Comparison of ENCODE assay signal across 9 cellular contexts in the genomic region with DNA sequence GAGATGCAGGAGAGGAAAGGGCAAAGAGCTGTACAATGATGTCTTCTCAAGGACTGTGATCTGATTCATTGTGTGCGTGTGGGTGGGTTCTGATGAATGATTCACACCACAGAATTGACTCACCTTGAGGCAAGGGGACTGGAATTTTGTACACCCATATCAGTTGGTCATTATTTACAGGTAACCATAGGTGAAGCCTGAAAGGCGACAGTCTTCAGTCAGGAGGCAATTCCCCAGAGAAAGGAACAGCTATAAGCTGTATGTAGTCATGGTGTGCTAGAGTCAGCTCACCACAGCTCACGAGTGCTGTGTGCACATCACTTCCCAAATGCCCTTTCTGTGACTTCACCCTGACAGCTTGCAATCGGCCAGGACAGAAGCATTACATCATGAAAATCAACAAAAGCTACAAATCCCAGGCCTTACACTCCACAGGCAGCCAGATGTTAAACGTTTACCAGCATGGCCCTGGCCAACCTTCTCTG.
DNase-seq lines count a peak whose midpoint lies in the region; ATAC-seq, FAIRE-seq and TF ChIP-seq lines count a peak whose summit lies in the region.
"Had no signal": no experiment of that assay in that cellular context is flagged by ENCODE, and none has a peak within 500 bp of the region (broad histone marks: within the 10 kb centered on the region; RNA-seq: fewer than 3 reads in every experiment).

No MANE protein-coding gene starts in this region.

- H3K9me3 ChIP-seq in thyroid gland: no peaks in the 10 kb centered on the region
- H3K9me3 ChIP-seq: neutrophil had no signal

- H3K4me3 ChIP-seq in GM12865 (ENCODE audit: low read depth, low read length): no peak overlapping the region
- no peak overlapping the region for H3K4me3 ChIP-seq in thyroid gland (replicated peaks in 1 of 3)

- no peaks in the 10 kb centered on the region for H3K36me3 ChIP-seq in thyroid gland
- H3K36me3 ChIP-seq: neutrophil had no signal

- FAIRE-seq in H54 (lab: Jason Lieb, UNC): no peak

- peaks cover 0 to 7% of the 10 kb centered on the region in 2 donors for H3K4me1 ChIP-seq in thyroid gland

- no peak overlapping the region for H3K27ac ChIP-seq in thyroid gland
- H3K27ac ChIP-seq: neutrophil had no signal

- no peak for TF ChIP-seq POLR2A in H54 (IDR thresholded peaks at IDR 0.05; ENCODE audit: low read depth, low read length)
- no peak for TF ChIP-seq POLR2A in thyroid gland (IDR thresholded peaks at IDR 0.05)

- H3K27me3 ChIP-seq in thyroid gland: no peaks in the 10 kb centered on the region

- peak; percentile 56 for ATAC-seq in HG03520 (IDR thresholded peaks at IDR 0.05; ENCODE audit: unreplicated experiment)

- no peak for TF ChIP-seq CTCF in GM12865 (IDR thresholded peaks at IDR 0.05; ENCODE audit: insufficient read depth, low read depth, low read length, missing control alignments)
- TF ChIP-seq CTCF in thyroid gland (IDR thresholded peaks at IDR 0.05): no peak

- 77 to 94% methylated on average over 5 of the region's 5 CpGs for WGBS in thyroid gland, 2 donors

- intact Hi-C loops in thyroid gland (cut with DNase I): no loop called here

- DNase-seq in GM12865 (ENCODE audit: low read depth) (peak; percentile 37), renal cortical epithelial cell (ENCODE audit: low read depth) (peak; percentile 93), H54 (ENCODE audit: insufficient read length, low spot score) (no peak), NCI-H526 treated with DMSO at 0.1 percent for 48 hours (lab: John Stamatoyannopoulos, UW) (no peak), thyroid gland (no peak)
- peak; percentile 7 for DNase-seq in activated naive CD8-positive, alpha-beta T cell treated with anti-CD3 and anti-CD28 coated beads, Interleukin-2, amount 50 U/mL, for 16 hours (ENCODE audit: low read depth, low spot score)
- no peak for DNase-seq in activated effector memory CD4-positive, alpha-beta T cell treated with anti-CD3 and anti-CD28 coated beads, Interleukin-2, amount 50 U/mL, for 16 hours

Comparison
In these comparisons a context has a peak if more than half of its experiments do, and no peak if none do; other contexts are left out.
1. DNase-seq: peak in GM12865 (single experiment), activated naive CD8-positive, alpha-beta T cell treated with anti-CD3 and anti-CD28 coated beads, Interleukin-2, amount 50 U/mL, for 16 hours (single experiment) and renal cortical epithelial cell (single experiment); none in H54 (single experiment), NCI-H526 treated with DMSO at 0.1 percent for 48 hours (single experiment), activated effector memory CD4-positive, alpha-beta T cell treated with anti-CD3 and anti-CD28 coated beads, Interleukin-2, amount 50 U/mL, for 16 hours (single experiment) and thyroid gland (0 of 2).